In the genomic region with DNA sequence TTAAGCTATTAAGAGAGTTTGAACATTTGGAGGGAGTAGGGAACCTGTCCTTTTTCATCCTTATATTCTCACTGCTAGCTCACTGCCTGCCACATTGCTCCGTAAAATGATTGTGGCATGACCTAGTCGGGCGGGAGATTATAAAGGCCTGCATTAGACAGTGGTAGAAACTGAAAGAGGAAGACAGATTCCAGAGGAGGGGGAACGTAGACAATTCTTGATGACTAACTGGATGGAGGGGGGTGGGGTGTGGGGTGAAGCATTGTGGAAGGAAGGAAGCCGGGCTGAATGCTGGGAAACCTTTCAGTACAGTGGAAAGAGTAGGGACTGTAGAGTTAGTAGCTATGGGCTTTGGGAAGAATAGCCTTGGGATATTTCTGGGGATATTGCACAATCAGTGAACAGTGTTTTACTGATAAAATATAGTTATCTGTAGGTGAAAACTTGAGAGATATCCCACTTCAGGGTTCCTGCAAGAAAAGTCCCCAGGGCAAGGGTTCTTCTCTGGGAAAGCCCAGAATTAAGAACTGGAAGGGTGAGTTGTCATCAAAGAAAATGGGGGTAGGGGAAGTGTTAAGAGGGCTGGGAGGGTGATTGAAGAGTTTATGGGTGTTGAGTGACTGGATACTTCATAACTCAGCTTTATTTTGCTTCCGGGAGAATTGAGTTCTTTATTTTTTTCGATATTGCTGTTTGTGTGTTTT, we compare ENCODE assay signal across 8 cellular contexts. TPM values are rescaled to one million over a fixed set of nuclear protein-coding genes. Genes with fewer than 3 reads are reported as not detected.
DNase-seq lines count a peak whose midpoint lies in the region; ATAC-seq, FAIRE-seq and TF ChIP-seq lines count a peak whose summit lies in the region.

No MANE protein-coding gene starts in this region.

- peak overlapping the region; percentile 97 for H3K4me3 Mint-ChIP-seq in activated naive CD8-positive, alpha-beta T cell treated with anti-CD3 and anti-CD28 coated beads for 36 hours

- peaks cover 36% of the 10 kb centered on the region for H3K36me3 Mint-ChIP-seq in activated naive CD8-positive, alpha-beta T cell treated with anti-CD3 and anti-CD28 coated beads for 36 hours

- peak; percentile 30 for DNase-seq in GM19239 (ENCODE audit: insufficient read length, low spot score)
- DNase-seq in RPMI8226: peak; percentile 59
- DNase-seq in activated naive CD8-positive, alpha-beta T cell treated with anti-CD3 and anti-CD28 coated beads for 36 hours: peak; percentile 46
- DNase-seq in cardiac muscle cell (ENCODE audit: low read depth in 1 of 2, low spot score in 1 of 2): peak; percentile 70 to 95
- peak; percentile 82 for DNase-seq in pons (ENCODE audit: low spot score)
- DNase-seq in GM13976 (ENCODE audit: low spot score): no peak
- DNase-seq in NCI-H69 (lab: John Stamatoyannopoulos, UW): no peak

- peak overlapping the region; percentile 84 for H3K4me3 ChIP-seq in cardiac muscle cell

- no peaks in the 10 kb centered on the region for H3K27me3 Mint-ChIP-seq in activated naive CD8-positive, alpha-beta T cell treated with anti-CD3 and anti-CD28 coated beads for 36 hours

- H3K27me3 ChIP-seq in cardiac muscle cell: no peaks in the 10 kb centered on the region

- FAIRE-seq in GM19239 (lab: Jason Lieb, UNC): peak; percentile 90

- ATAC-seq in HG03139 (IDR thresholded peaks at IDR 0.05; ENCODE audit: unreplicated experiment): no peak

- peak overlapping the region; percentile 96 for H3K27ac Mint-ChIP-seq in activated naive CD8-positive, alpha-beta T cell treated with anti-CD3 and anti-CD28 coated beads for 36 hours

- TF ChIP-seq CTCF in cardiac muscle cell (IDR thresholded peaks at IDR 0.05; ENCODE audit: low read depth, low read length) (no peak), GM13976 (IDR thresholded peaks at IDR 0.05; ENCODE audit: borderline replicate concordance, control extremely low read depth, extremely low read depth, insufficient read depth, missing control alignments) (no peak)

- peak overlapping the region; percentile 92 for H3K27ac ChIP-seq in cardiac muscle cell

- peaks cover 22% of the 10 kb centered on the region for H3K4me1 ChIP-seq in cardiac muscle cell (ENCODE audit: low read depth)

- H3K9me3 ChIP-seq in cardiac muscle cell (ENCODE audit: low read depth): no peaks in the 10 kb centered on the region

- no peaks in the 10 kb centered on the region for H3K36me3 ChIP-seq in cardiac muscle cell

- peaks cover 61% of the 10 kb centered on the region for H3K4me1 Mint-ChIP-seq in activated naive CD8-positive, alpha-beta T cell treated with anti-CD3 and anti-CD28 coated beads for 36 hours

- H3K9me3 Mint-ChIP-seq in activated naive CD8-positive, alpha-beta T cell treated with anti-CD3 and anti-CD28 coated beads for 36 hours: no peaks in the 10 kb centered on the region

- in situ Hi-C loops in GM13976 (cut with MboI; ENCODE audit: low sequenced_read_pairs, unreplicated experiment): no loop called here

RNA-seq across cellular contexts. Expression of gene MED15, which starts 2.1 kb away (rescaled TPM):
- 10 to 100 TPM; 91.1 to 91.8 TPM for total RNA-seq in activated naive CD8-positive, alpha-beta T cell treated with anti-CD3 and anti-CD28 coated beads for 36 hours
- total RNA-seq in cardiac muscle cell: 41.9 and 45.1 TPM in 2 replicates
- 45.3 and 59.5 TPM in 2 replicates for polyA plus RNA-seq in cardiac muscle cell

RNA-seq across cellular contexts. Expression of gene KLHL22, which starts 13.9 kb away (rescaled TPM):
- 10 to 100 TPM; 11.2 to 12.3 TPM for total RNA-seq in activated naive CD8-positive, alpha-beta T cell treated with anti-CD3 and anti-CD28 coated beads for 36 hours
- 53.3 and 55.0 TPM in 2 replicates for total RNA-seq in cardiac muscle cell
- 31.9 and 33.8 TPM in 2 replicates for polyA plus RNA-seq in cardiac muscle cell

Comparison
In these comparisons a context has a peak if more than half of its experiments do, and no peak if none do; other contexts are left out.
1. DNase-seq: peak in GM19239 (single experiment), RPMI8226 (single experiment), activated naive CD8-positive, alpha-beta T cell treated with anti-CD3 and anti-CD28 coated beads for 36 hours (single experiment), cardiac muscle cell (2 of 2) and pons (single experiment); none in GM13976 (single experiment) and NCI-H69 (single experiment).